14 cellular contexts compared by ENCODE assay signal in the genomic region with DNA sequence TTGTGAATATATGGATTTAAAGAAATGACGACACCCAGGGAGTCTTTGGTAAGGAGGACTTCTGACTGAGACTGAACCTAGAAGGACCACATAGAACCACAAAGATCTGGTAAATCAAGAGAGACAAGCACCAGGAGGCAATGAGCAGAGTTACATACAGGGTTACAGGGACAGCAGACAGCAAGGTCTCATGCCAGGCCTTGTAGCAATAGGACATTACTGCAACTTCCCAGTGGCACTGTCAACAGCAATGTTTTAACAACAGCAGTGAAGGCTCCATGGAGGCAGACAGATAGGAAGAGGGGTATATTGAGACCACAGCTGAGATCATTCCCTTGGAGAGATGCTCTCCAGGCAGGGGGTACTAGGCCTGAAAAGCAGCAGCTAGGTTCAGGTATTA. TPM values are rescaled to one million over a fixed set of nuclear protein-coding genes. Genes with fewer than 3 reads are reported as not detected.
DNase-seq lines count a peak whose midpoint lies in the region; ATAC-seq, FAIRE-seq and TF ChIP-seq lines count a peak whose summit lies in the region.
"Had no signal": no experiment of that assay in that cellular context is flagged by ENCODE, and none has a peak within 500 bp of the region (broad histone marks: within the 10 kb centered on the region; RNA-seq: fewer than 3 reads in every experiment).

No MANE protein-coding gene starts in this region.

- H3K4me1 ChIP-seq in PC-3 (ENCODE audit: insufficient read depth, low read length), result peaks cover 17% of the 10 kb centered on the region
- peaks cover 0 to 7% of the 10 kb centered on the region in 2 donors for H3K4me1 ChIP-seq in kidney (ENCODE audit: control insufficient read depth in 1 of 2, insufficient read depth in 1 of 2, low read depth in 1 of 2, low read length in 2 of 2)

- BruUV-seq in PC-3 (replicated peaks; lab: Mats Ljungman, UMichigan), result no TSS peak

- ATAC-seq in left ventricle myocardium superior, result peak; percentile 22
- ATAC-seq in PC-3, result no peak
- ATAC-seq: GM23338 had no signal

- H3K27me3 ChIP-seq in PC-3 (ENCODE audit: low read length), result no peaks in the 10 kb centered on the region
- H3K27me3 ChIP-seq in bronchial epithelial cell (ENCODE audit: control insufficient read depth, insufficient read depth, low read length), result no peaks in the 10 kb centered on the region

- CTCF ChIA-PET in PC-3 (lab: Charles Lee), result no interaction called here

- FAIRE-seq in bronchial epithelial cell (lab: Jason Lieb, UNC), result peak; percentile 86
- FAIRE-seq in kidney (lab: Jason Lieb, UNC), result no peak
- FAIRE-seq: A204.1, GM12891 had no signal

- H3K4me3 ChIP-seq in PC-3 (ENCODE audit: low read length) (no peak overlapping the region), bronchial epithelial cell (ENCODE audit: low read depth, low read length) (no peak overlapping the region), kidney (ENCODE audit: low read length in 2 of 2) (no peak overlapping the region)
- H3K4me3 ChIP-seq: GM23338 had no signal

- H3K9ac ChIP-seq in PC-3 (ENCODE audit: low read length) (no peak overlapping the region), kidney (ENCODE audit: low read length in 2 of 2) (no peak overlapping the region)

- H2AFZ ChIP-seq in PC-3 (ENCODE audit: low read length), result no peak overlapping the region
- H2AFZ ChIP-seq: GM23338 had no signal

- no peaks in the 10 kb centered on the region for H3K36me3 ChIP-seq in PC-3 (ENCODE audit: low read depth, low read length)
- no peaks in the 10 kb centered on the region for H3K36me3 ChIP-seq in bronchial epithelial cell (ENCODE audit: control insufficient read depth, insufficient read depth, low read length)
- H3K36me3 ChIP-seq in kidney (ENCODE audit: control insufficient read depth in 1 of 2, insufficient read depth in 2 of 2, low read length in 2 of 2), result no peaks in the 10 kb centered on the region

- peaks cover 20% of the 10 kb centered on the region; the same call in 1 of the 2 replicates for H3K79me2 ChIP-seq in PC-3 (ENCODE audit: low read length)

- no peaks in the 10 kb centered on the region for H4K20me1 ChIP-seq in PC-3 (ENCODE audit: low read length)

- intact Hi-C loops in left ventricle myocardium superior (cut with micrococcal nuclease), result no loop called here
- intact Hi-C loops in cardiac septum (cut with DNase I), result no loop called here
- intact Hi-C loops in PC-3 (cut with micrococcal nuclease), result no loop called here
- intact Hi-C loops in kidney (cut with DNase I), result no loop called here

- no peak for TF ChIP-seq CTCF in PC-3 (conservative IDR thresholded peaks at IDR 0.05; ENCODE audit: low read depth, low read length)
- TF ChIP-seq CTCF in bronchial epithelial cell (IDR thresholded peaks at IDR 0.05; ENCODE audit: insufficient read depth, low read length, severe bottlenecking), result no peak
- no peak for TF ChIP-seq CTCF in kidney (IDR thresholded peaks at IDR 0.05; ENCODE audit: borderline replicate concordance, extremely low read depth, insufficient read depth)

- H3K27ac ChIP-seq in PC-3 (ENCODE audit: low read length) (peak overlapping the region; percentile 54), kidney (ENCODE audit: low read depth in 2 of 2, low read length in 2 of 2) (no peak overlapping the region)

- no peak overlapping the region for H3K4me2 ChIP-seq in PC-3 (ENCODE audit: low read length)
- H3K4me2 ChIP-seq: GM23338 had no signal

- H3F3A ChIP-seq in PC-3 (ENCODE audit: low read length, unreplicated experiment), result no peaks in the 10 kb centered on the region

- POLR2A ChIA-PET in PC-3 (lab: Charles Lee; ENCODE audit: unreplicated experiment), result no interaction called here

- H3K9me3 ChIP-seq in PC-3 (ENCODE audit: low read length), result no peaks in the 10 kb centered on the region
- H3K9me3 ChIP-seq in kidney (ENCODE audit: control insufficient read depth in 1 of 2, low read length in 2 of 2), result no peaks in the 10 kb centered on the region

- H3K9me2 ChIP-seq in PC-3 (replicated peaks; ENCODE audit: low read length), result no peaks in the 10 kb centered on the region

- DNase-seq in left ventricle myocardium superior, result no peak
- DNase-seq in cardiac septum (ENCODE audit: low spot score), result no peak
- DNase-seq in PC-3, result no peak
- DNase-seq in bronchial epithelial cell (ENCODE audit: low read depth), result no peak
- DNase-seq in kidney, result no peak
- no peak for DNase-seq in COLO829 (ENCODE audit: low spot score)
- no peak for DNase-seq in stimulated activated CD4-positive, alpha-beta T cell treated with anti-CD3 and anti-CD28 coated beads, Interleukin-12 subunit alpha, Interleukin-12 subunit beta, amount 100 ng/mL, for 4 hours
- DNase-seq: C1 segment of cervical spinal cord; CD4-positive, alpha-beta T cell; DMS79; H7 had no signal

RNA-seq across cellular contexts. Expression of gene CPNE8, which starts 18.5 kb away (rescaled TPM):
- total RNA-seq in left ventricle myocardium superior (13.4 TPM), cardiac septum (6.1 TPM), PC-3 (2014; rRNA removed) (7.2 and 12.6 TPM in 2 replicates), bronchial epithelial cell (6.8 and 7.1 TPM in 2 replicates), kidney (28.5 TPM)
- polyA plus RNA-seq in kidney (ENCODE audit: insufficient read depth, low read depth, low replicate concordance), result 8.8 TPM
